17 cellular contexts compared by ENCODE assay signal in the genomic region with DNA sequence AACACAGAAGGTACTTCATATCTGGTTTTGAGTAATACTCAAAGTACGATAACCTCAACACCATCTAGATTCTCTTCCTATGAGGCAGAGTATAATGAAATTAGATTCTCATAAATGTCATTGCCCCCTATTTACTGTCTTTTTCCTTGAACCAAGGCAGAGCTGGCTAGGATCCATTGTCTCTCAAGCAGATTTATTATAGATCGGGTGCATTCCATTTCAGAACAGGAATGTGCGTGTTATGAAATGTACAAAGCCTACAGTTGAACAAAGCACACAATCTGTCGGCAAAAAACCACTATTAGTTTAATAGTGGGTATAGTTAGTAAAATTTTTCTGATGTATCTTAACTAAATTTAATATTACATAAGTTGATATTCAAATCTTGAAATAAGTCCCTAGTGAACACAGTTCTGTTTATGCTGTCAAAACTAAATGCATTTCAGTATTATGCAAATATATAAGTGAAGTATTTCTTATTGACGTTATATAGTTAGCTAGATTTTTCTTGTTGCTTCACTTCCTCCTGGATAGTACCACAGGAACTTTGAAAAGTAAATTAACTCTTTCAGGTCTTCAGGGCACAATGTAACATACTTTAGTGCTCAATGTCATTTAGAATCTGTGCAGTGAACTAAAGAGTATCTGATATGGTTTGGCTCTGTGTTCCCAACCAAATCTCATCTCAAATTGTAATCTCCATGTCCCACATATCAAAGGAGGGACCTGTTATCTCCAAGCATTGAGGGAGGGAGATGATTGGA.
DNase-seq lines count a peak whose midpoint lies in the region; ATAC-seq and TF ChIP-seq lines count a peak whose summit lies in the region.
"Had no signal": no experiment of that assay in that cellular context is flagged by ENCODE, and none has a peak within 500 bp of the region (broad histone marks: within the 10 kb centered on the region; RNA-seq: fewer than 3 reads in every experiment).

No MANE protein-coding gene starts in this region.

- H3K4me1 ChIP-seq in ACC112 (ENCODE audit: control insufficient read depth, insufficient read depth, low read length, unreplicated experiment) (peaks cover 37% of the 10 kb centered on the region), liver (ENCODE audit: control insufficient read depth in 4 of 4, insufficient read depth in 4 of 4, low read length in 3 of 4) (peaks cover 11 to 40% (median 19%) of the 10 kb centered on the region in 4 donors)

- peaks cover 2% of the 10 kb centered on the region for H3K36me3 Mint-ChIP-seq in chondrocyte (ENCODE audit: low read depth)

- H3K9ac ChIP-seq in liver (ENCODE audit: low read depth in 1 of 2, low read length in 2 of 2): no peak overlapping the region

- TF ChIP-seq RAD21 in liver (IDR thresholded peaks at IDR 0.05): no peak

- peak; percentile 52 for DNase-seq in M059J (ENCODE audit: low read depth)
- DNase-seq in chondrocyte (ENCODE audit: low spot score): no peak
- DNase-seq in DMS79 treated with DMSO at 0.1 percent for 48 hours (lab: John Stamatoyannopoulos, UW): no peak
- DNase-seq in hypothalamus (lab: John Stamatoyannopoulos, UW): no peak
- DNase-seq: activated CD4-positive, alpha-beta T cell treated with anti-CD3 and anti-CD28 coated beads, Interleukin-2, amount 50 U/mL, for 48 hours; DMS 273 treated with DMSO at 0.1 percent for 48 hours; NCI-H774; ovary; RPMI8226; T1000 had no signal

- H3K27ac Mint-ChIP-seq in chondrocyte (ENCODE audit: unreplicated experiment): peak overlapping the region; percentile 71
- H3K27ac Mint-ChIP-seq: activated T-helper 17 cell treated with anti-CD3 and anti-CD28 coated beads, Interleukin-2, amount 50 U/mL, for 72 hours; memory B cell had no signal

- H2AFZ ChIP-seq in ACC112 (ENCODE audit: low read length, unreplicated experiment): no peak overlapping the region

- TF ChIP-seq CTCF in chondrocyte (IDR thresholded peaks at IDR 0.05) (no peak), liver (IDR thresholded peaks at IDR 0.05; ENCODE audit: low read depth, low read length, missing input control) (no peak)

- H3K36me3 ChIP-seq in ACC112 (ENCODE audit: insufficient read depth, low read length): no peaks in the 10 kb centered on the region
- no peaks in the 10 kb centered on the region for H3K36me3 ChIP-seq in liver (ENCODE audit: control insufficient read depth in 4 of 4, insufficient read depth in 3 of 4, low read depth in 1 of 4, low read length in 3 of 4)
- H3K36me3 ChIP-seq: ovary, tibial nerve had no signal

- H3K27ac ChIP-seq in ACC112 (ENCODE audit: low read depth, low read length): peak overlapping the region; percentile 28
- peak overlapping the region; percentile 23 to 77 for H3K27ac ChIP-seq in liver (ENCODE audit: low read depth in 1 of 2, low read length in 2 of 2)
- H3K27ac ChIP-seq: ovary, tibial nerve had no signal

- H3K4me1 Mint-ChIP-seq in chondrocyte (ENCODE audit: low read depth): peaks cover 90% of the 10 kb centered on the region
- H3K4me1 Mint-ChIP-seq: activated T-helper 17 cell treated with anti-CD3 and anti-CD28 coated beads, Interleukin-2, amount 50 U/mL, for 72 hours had no signal

- no peaks in the 10 kb centered on the region for H3K9me3 Mint-ChIP-seq in chondrocyte (ENCODE audit: low read depth)
- H3K9me3 Mint-ChIP-seq: activated T-helper 17 cell treated with anti-CD3 and anti-CD28 coated beads, Interleukin-2, amount 50 U/mL, for 72 hours; memory B cell had no signal

- no peak for ATAC-seq in GM21737 (IDR thresholded peaks at IDR 0.05; ENCODE audit: unreplicated experiment)
- ATAC-seq in GM21526 (IDR thresholded peaks at IDR 0.05; ENCODE audit: low FRiP score, unreplicated experiment): no peak
- ATAC-seq: activated T-helper 17 cell treated with anti-CD3 and anti-CD28 coated beads, Interleukin-2, amount 50 U/mL, for 72 hours had no signal

- H3K27me3 ChIP-seq in ACC112 (ENCODE audit: insufficient read depth, low read length) (no peaks in the 10 kb centered on the region), liver (ENCODE audit: control insufficient read depth in 4 of 4, insufficient read depth in 4 of 4, low read length in 3 of 4) (no peaks in the 10 kb centered on the region)
- H3K27me3 ChIP-seq: ovary, tibial nerve had no signal

- H3K79me2 ChIP-seq in ACC112 (ENCODE audit: control insufficient read depth, insufficient read depth, low read length, unreplicated experiment): peaks cover 70% of the 10 kb centered on the region

- H3K27me3 Mint-ChIP-seq in chondrocyte (ENCODE audit: low read depth): no peaks in the 10 kb centered on the region
- H3K27me3 Mint-ChIP-seq: memory B cell had no signal

- H3K9me3 ChIP-seq in liver (ENCODE audit: control insufficient read depth in 4 of 4, low read length in 3 of 4): no peaks in the 10 kb centered on the region
- H3K9me3 ChIP-seq: ovary, tibial nerve had no signal

- H3K4me3 ChIP-seq in ACC112 (ENCODE audit: low read depth, low read length): no peak overlapping the region
- no peak overlapping the region for H3K4me3 ChIP-seq in liver (ENCODE audit: low read depth in 1 of 3, low read length in 3 of 3)
- H3K4me3 ChIP-seq: ovary, tibial nerve had no signal

- H3K4me3 Mint-ChIP-seq in chondrocyte (ENCODE audit: unreplicated experiment): no peak overlapping the region
- H3K4me3 Mint-ChIP-seq: activated T-helper 17 cell treated with anti-CD3 and anti-CD28 coated beads, Interleukin-2, amount 50 U/mL, for 72 hours; memory B cell had no signal

- 36% methylated on average over 5 of the region's 5 CpGs for WGBS in liver

TF ChIP-seq in liver, 16 proteins besides CTCF, POLR2A, EP300 and RAD21:
- TF ChIP-seq RXRA (IDR thresholded peaks at IDR 0.05) (peak; percentile 17 to 20), HNF4A (conservative IDR thresholded peaks at IDR 0.05) (peak in 1 of 2 donors; percentile 2)
- TF ChIP-seq, protein P1, sequence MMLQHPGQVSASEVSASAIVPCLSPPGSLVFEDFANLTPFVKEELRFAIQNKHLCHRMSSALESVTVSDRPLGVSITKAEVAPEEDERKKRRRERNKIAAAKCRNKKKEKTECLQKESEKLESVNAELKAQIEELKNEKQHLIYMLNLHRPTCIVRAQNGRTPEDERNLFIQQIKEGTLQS (IDR thresholded peaks at IDR 0.05): no peak
